Comparison of ENCODE assay signal across 8 cellular contexts in genomic region chr11:65663634-65664200, GRCh38. TPM values are rescaled to one million over a fixed set of nuclear protein-coding genes. Genes with fewer than 3 reads are reported as not detected.
DNase-seq lines count a peak whose midpoint lies in the region; ATAC-seq, FAIRE-seq and TF ChIP-seq lines count a peak whose summit lies in the region.

No MANE protein-coding gene starts in this region.

- peaks cover 24% of the 10 kb centered on the region for H3K36me3 Mint-ChIP-seq in activated naive CD4-positive, alpha-beta T cell treated with anti-CD3 and anti-CD28 coated beads for 36 hours (ENCODE audit: low read depth)

- H3K27me3 ChIP-seq in Loucy (ENCODE audit: insufficient read depth, low read length, poor library complexity, severe bottlenecking) (no peaks in the 10 kb centered on the region), neural cell (ENCODE audit: insufficient read depth, low read depth, low read length) (no peaks in the 10 kb centered on the region), aorta (ENCODE audit: control insufficient read depth in 1 of 2, insufficient read depth in 2 of 2, low read length in 1 of 2) (no peaks in the 10 kb centered on the region)

- H3K4me3 Mint-ChIP-seq in activated naive CD4-positive, alpha-beta T cell treated with anti-CD3 and anti-CD28 coated beads for 36 hours, result peak overlapping the region; percentile 83

- TF ChIP-seq EP300 in neural cell (conservative IDR thresholded peaks at IDR 0.05; ENCODE audit: poor library complexity, severe bottlenecking), result no peak

- H3K4me1 ChIP-seq in Loucy (ENCODE audit: insufficient read depth, low read length, poor library complexity, severe bottlenecking) (peaks cover 17% of the 10 kb centered on the region), aorta (ENCODE audit: control insufficient read depth in 1 of 2, insufficient read depth in 2 of 2, low read length in 2 of 2) (no peaks in the 10 kb centered on the region)

- H4K20me1 ChIP-seq in Loucy (ENCODE audit: insufficient read depth, low read length, poor library complexity, severe bottlenecking) (peaks cover 29% of the 10 kb centered on the region), neural cell (ENCODE audit: insufficient read depth) (no peaks in the 10 kb centered on the region)

- TF ChIP-seq RAD21 in neural cell (conservative IDR thresholded peaks at IDR 0.05), result no peak

- intact Hi-C loops in activated naive CD4-positive, alpha-beta T cell treated with anti-CD3 and anti-CD28 coated beads for 36 hours (cut with micrococcal nuclease), result loop anchor here (1.0 kb wide), 6 partner anchors 11 to 604 kb away; partner anchors contain the start of genes MUS81, PCNX3 and SIPA1
- intact Hi-C loops in aorta (cut with DNase I), result loop anchor here in 1 of 2 donors (5.0 kb wide), 1 partner anchor 49 kb away; the partner anchor contains the start of gene KAT5

- FAIRE-seq in frontal cortex (lab: Jason Lieb, UNC), result no peak

- H3K9me2 ChIP-seq in Loucy (replicated peaks; ENCODE audit: low read depth, low read length) (no peaks in the 10 kb centered on the region), neural cell (ENCODE audit: insufficient read depth, low read length) (no peaks in the 10 kb centered on the region)

- peaks cover 37% of the 10 kb centered on the region for H3K4me1 Mint-ChIP-seq in activated naive CD4-positive, alpha-beta T cell treated with anti-CD3 and anti-CD28 coated beads for 36 hours (ENCODE audit: low read depth)

- H3F3A ChIP-seq in Loucy (ENCODE audit: low read depth) (0 out of 2 replicates have a peak, but pooled peaks cover 7% of the 10 kb centered on the region), neural cell (ENCODE audit: insufficient read depth, low read length, poor library complexity, severe bottlenecking) (peaks cover 4% of the 10 kb centered on the region)

- CTCF ChIA-PET in activated naive CD4-positive, alpha-beta T cell treated with anti-CD3 and anti-CD28 coated beads for 36 hours (lab: Charles Lee), result interaction anchor here (0.8 to 1.0 kb wide), 2 partner anchors 37 to 122 kb away, joined by 3 read pairs; no protein-coding TSS in a partner anchor

- H3K36me3 ChIP-seq in Loucy (ENCODE audit: insufficient read depth, low read length) (peaks cover 13% of the 10 kb centered on the region; the same call in 1 of the 2 replicates), neural cell (ENCODE audit: insufficient read depth, low read length) (no peaks in the 10 kb centered on the region), aorta (ENCODE audit: control insufficient read depth in 1 of 2, insufficient read depth in 2 of 2, low read length in 1 of 2) (peaks cover 0 to 2% of the 10 kb centered on the region in 2 donors)

- peaks cover 35% of the 10 kb centered on the region for H3K79me2 ChIP-seq in Loucy (ENCODE audit: insufficient read depth, low read length)
- H3K79me2 ChIP-seq in neural cell (replicated peaks; ENCODE audit: insufficient read depth, low read length), result peaks cover 10% of the 10 kb centered on the region

- H3K27ac ChIP-seq in neural cell (ENCODE audit: low read length) (peak overlapping the region; percentile 95), aorta (ENCODE audit: low read depth in 1 of 2, low read length in 2 of 2) (peak overlapping the region; percentile 83 to 92)

- WGBS in aorta, 2 donors, result 1 to 2% methylated on average over 15 of the region's 15 CpGs

- H2AFZ ChIP-seq in Loucy (ENCODE audit: low read length) (peak overlapping the region; percentile 76), neural cell (ENCODE audit: low read depth, low read length) (peak overlapping the region; percentile 83)

- ATAC-seq in GM19463 (IDR thresholded peaks at IDR 0.05; ENCODE audit: unreplicated experiment) (peak; percentile 9), aorta (ENCODE audit: low FRiP score) (peak; percentile 83)

- peak overlapping the region; percentile 98 for H3K4me3 ChIP-seq in Loucy (ENCODE audit: low read length, poor library complexity, severe bottlenecking)
- H3K4me3 ChIP-seq in neural cell (ENCODE audit: low read length), result peak overlapping the region; percentile 96
- peak overlapping the region; percentile 77 to 93 for H3K4me3 ChIP-seq in aorta (ENCODE audit: low read length in 2 of 2)

- no peak for TF ChIP-seq CTCF in Loucy (conservative IDR thresholded peaks at IDR 0.05; ENCODE audit: low read length)
- no peak for TF ChIP-seq CTCF in neural cell (IDR thresholded peaks at IDR 0.05; ENCODE audit: poor library complexity, severe bottlenecking)

- H3K9me3 Mint-ChIP-seq in activated naive CD4-positive, alpha-beta T cell treated with anti-CD3 and anti-CD28 coated beads for 36 hours, result no peaks in the 10 kb centered on the region

- peak; percentile 86 for DNase-seq in CD1c-positive myeloid dendritic cell (ENCODE audit: extremely low spot score)
- peak; percentile 69 for DNase-seq in activated naive CD4-positive, alpha-beta T cell treated with anti-CD3 and anti-CD28 coated beads for 36 hours
- peak; percentile 55 for DNase-seq in frontal cortex (ENCODE audit: low spot score in 2 of 2)
- DNase-seq in aorta, result no peak
- DNase-seq in NCI-H510A treated with DMSO at 0.1 percent for 48 hours (lab: John Stamatoyannopoulos, UW), result no peak

- peak overlapping the region; percentile 91 for H3K4me2 ChIP-seq in Loucy (ENCODE audit: low read depth, low read length, poor library complexity, severe bottlenecking)
- peak overlapping the region; percentile 71 for H3K4me2 ChIP-seq in neural cell (ENCODE audit: low read length)

- H3K9me3 ChIP-seq in Loucy (ENCODE audit: insufficient read depth, low read depth, low read length), result no peaks in the 10 kb centered on the region
- H3K9me3 ChIP-seq in neural cell (ENCODE audit: low read length), result no peaks in the 10 kb centered on the region
- H3K9me3 ChIP-seq in aorta (ENCODE audit: control insufficient read depth, low read length), result no peaks in the 10 kb centered on the region

- H3K27ac Mint-ChIP-seq in activated naive CD4-positive, alpha-beta T cell treated with anti-CD3 and anti-CD28 coated beads for 36 hours, result peak overlapping the region; percentile 94

- H3K9ac ChIP-seq in Loucy (ENCODE audit: low read depth, low read length, poor library complexity, severe bottlenecking), result peak overlapping the region; percentile 76
- H3K9ac ChIP-seq in neural cell (ENCODE audit: low read length), result peak overlapping the region; percentile 98

- H3K27me3 Mint-ChIP-seq in activated naive CD4-positive, alpha-beta T cell treated with anti-CD3 and anti-CD28 coated beads for 36 hours (ENCODE audit: low read depth), result no peaks in the 10 kb centered on the region

TF ChIP-seq in neural cell, 6 proteins besides CTCF, POLR2A, EP300 and RAD21:
- TF ChIP-seq SMC3 (conservative IDR thresholded peaks at IDR 0.05; ENCODE audit: poor library complexity), result no peak
- TF ChIP-seq TAF1 (IDR thresholded peaks at IDR 0.05; ENCODE audit: low read depth), result no peak
- TF ChIP-seq POLR2AphosphoS5 (IDR thresholded peaks at IDR 0.05), result peak; percentile 17
- no peak for TF ChIP-seq REST (IDR thresholded peaks at IDR 0.05; ENCODE audit: borderline replicate concordance)
TF ChIP-seq in neural cell: peak in this region for 1.

RNA-seq across cellular contexts. Expression of gene RELA, which starts 1.0 kb away (rescaled TPM):
- 10 to 100 TPM; 66.9 to 68.5 TPM for total RNA-seq in activated naive CD4-positive, alpha-beta T cell treated with anti-CD3 and anti-CD28 coated beads for 36 hours
- total RNA-seq in frontal cortex, result 16.3 TPM
- 19.3 and 19.5 TPM in 2 replicates for polyA plus RNA-seq in neural cell
- 22.4 and 24.0 TPM in 2 replicates for polyA minus RNA-seq in neural cell
- total RNA-seq in aorta, result 100 to 1,000 TPM in 1 of 2 donors, 10 to 100 TPM in 1; 98.2 to 108 TPM
- polyA plus RNA-seq in aorta, result 10 to 100 TPM; 28.8 to 73.8 TPM

RNA-seq across cellular contexts. Expression of gene SIPA1, which starts 25.8 kb away (rescaled TPM):
- total RNA-seq in activated naive CD4-positive, alpha-beta T cell treated with anti-CD3 and anti-CD28 coated beads for 36 hours, result 100 to 1,000 TPM; 146 to 150 TPM
- total RNA-seq in frontal cortex (3.7 TPM), aorta (10 to 100 TPM; 67.0 to 75.1 TPM)
- polyA plus RNA-seq in neural cell (0.16 and 6.5 TPM in 2 replicates), aorta (100 to 1,000 TPM in 1 of 2 donors, 10 to 100 TPM in 1; 25.2 to 147 TPM)
- polyA minus RNA-seq in neural cell, result 0.97 and 1.6 TPM in 2 replicates

RNA-seq across cellular contexts. Expression of gene PCNX3, which starts 48.1 kb away (rescaled TPM):
- 10 to 100 TPM; 21.6 to 24.7 TPM for total RNA-seq in activated naive CD4-positive, alpha-beta T cell treated with anti-CD3 and anti-CD28 coated beads for 36 hours
- total RNA-seq in frontal cortex, result 7.7 TPM
- 7.8 and 8.1 TPM in 2 replicates for polyA plus RNA-seq in neural cell
- polyA minus RNA-seq in neural cell, result 16.1 and 22.2 TPM in 2 replicates
- total RNA-seq in aorta, result 10 to 100 TPM; 24.8 to 28.8 TPM
- 10 to 100 TPM in 1 of 2 donors, 1 to 10 TPM in 1; 3.9 to 50.0 TPM for polyA plus RNA-seq in aorta

RNA-seq across cellular contexts. Expression of gene KAT5, which starts 48.3 kb away (rescaled TPM):
- total RNA-seq in activated naive CD4-positive, alpha-beta T cell treated with anti-CD3 and anti-CD28 coated beads for 36 hours, result 10 to 100 TPM; 60.1 to 67.1 TPM
- 61.1 TPM for total RNA-seq in frontal cortex
- polyA plus RNA-seq in neural cell, result 102 and 109 TPM in 2 replicates
- polyA minus RNA-seq in neural cell, result 59.0 and 62.1 TPM in 2 replicates
- 10 to 100 TPM; 59.8 to 64.4 TPM for total RNA-seq in aorta
- 100 to 1,000 TPM in 1 of 2 donors, 10 to 100 TPM in 1; 29.2 to 120 TPM for polyA plus RNA-seq in aorta

RNA-seq across cellular contexts. Expression of gene MAP3K11, which starts 49.7 kb away (rescaled TPM):
- 10 to 100 TPM; 28.9 to 32.7 TPM for total RNA-seq in activated naive CD4-positive, alpha-beta T cell treated with anti-CD3 and anti-CD28 coated beads for 36 hours
- total RNA-seq in frontal cortex, result 6.9 TPM
- 3.9 and 6.6 TPM in 2 replicates for polyA plus RNA-seq in neural cell
- 12.0 and 13.4 TPM in 2 replicates for polyA minus RNA-seq in neural cell
- 10 to 100 TPM; 51.3 to 87.9 TPM for total RNA-seq in aorta
- 10 to 100 TPM; 34.2 to 78.8 TPM for polyA plus RNA-seq in aorta

Comparison
In these comparisons a context has a peak if more than half of its experiments do, and no peak if none do; other contexts are left out.
1. DNase-seq: peak in CD1c-positive myeloid dendritic cell (single experiment), activated naive CD4-positive, alpha-beta T cell treated with anti-CD3 and anti-CD28 coated beads for 36 hours (single experiment) and frontal cortex (2 of 2); none in aorta (0 of 2) and NCI-H510A treated with DMSO at 0.1 percent for 48 hours (single experiment).
2. RNA of gene SIPA1, which starts 25.8 kb away (total RNA-seq): 146 to 150 TPM in activated naive CD4-positive, alpha-beta T cell treated with anti-CD3 and anti-CD28 coated beads for 36 hours and 67.0 to 75.1 TPM in aorta; 3.7 TPM in frontal cortex (single experiment); every median in the first group is over 10 times any median in the second.
3. Peak in every context shown above with its lines, with median percentiles within 50 percentile points of each other: H3K4me3 ChIP-seq.